27 cellular contexts compared by ENCODE assay signal in genomic region chr12:20576528-20576927, GRCh38.
"Had no signal": no experiment of that assay in that cellular context is flagged by ENCODE, and none has a peak within 500 bp of the region (broad histone marks: within the 10 kb centered on the region; RNA-seq: fewer than 3 reads in every experiment).

No MANE protein-coding gene starts in this region.

- FAIRE-seq: colon, endometrium, endothelial cell of umbilical vein, frontal cortex had no signal

- H3K4me3 ChIP-seq: colonic mucosa, coronary artery, dorsolateral prefrontal cortex, esophagus muscularis mucosa, esophagus squamous epithelium, gastrocnemius medialis, gastroesophageal sphincter, heart left ventricle, heart right ventricle had no signal

- H3K9me3 ChIP-seq: colonic mucosa, esophagus muscularis mucosa, esophagus squamous epithelium, gastrocnemius medialis, gastroesophageal sphincter, heart left ventricle, heart right ventricle had no signal

- H3K36me3 ChIP-seq: colonic mucosa, esophagus muscularis mucosa, esophagus squamous epithelium, gastrocnemius medialis, gastroesophageal sphincter, heart left ventricle, heart right ventricle had no signal

- ATAC-seq: effector memory CD8-positive, alpha-beta T cell; esophagus mucosa; foreskin keratinocyte; gastrocnemius medialis; gastroesophageal sphincter had no signal

- H3K27ac ChIP-seq: colonic mucosa, coronary artery, dorsolateral prefrontal cortex, epithelial cell of prostate, esophagus muscularis mucosa, esophagus squamous epithelium, foreskin keratinocyte, gastrocnemius medialis, gastroesophageal sphincter, heart right ventricle had no signal

- H3K4me1 ChIP-seq: colonic mucosa, esophagus squamous epithelium, foreskin keratinocyte, gastrocnemius medialis had no signal

- H3K27me3 ChIP-seq: colonic mucosa, dorsolateral prefrontal cortex, esophagus muscularis mucosa, esophagus squamous epithelium, foreskin keratinocyte, gastrocnemius medialis, gastroesophageal sphincter, heart left ventricle, heart right ventricle had no signal

- DNase-seq: colonic mucosa; cortex of kidney; dermis blood vessel endothelial cell; dorsolateral prefrontal cortex; effector CD4-positive, alpha-beta T cell; effector CD8-positive, alpha-beta T cell; effector memory CD4-positive, alpha-beta T cell; effector memory CD8-positive, alpha-beta T cell; endodermal cell; erythroblast; esophagus squamous epithelium; foreskin fibroblast; foreskin keratinocyte; gastrocnemius medialis; glutamatergic neuron; head of caudate nucleus; heart left ventricle; heart right ventricle had no signal
